27 cellular contexts compared by ENCODE assay signal in genomic region chr7:1080251-1080917, GRCh38. TPM values are rescaled to one million over a fixed set of nuclear protein-coding genes. Genes with fewer than 3 reads are reported as not detected.
"Had no signal": no experiment of that assay in that cellular context is flagged by ENCODE, and none has a peak within 500 bp of the region (broad histone marks: within the 10 kb centered on the region; RNA-seq: fewer than 3 reads in every experiment).

No MANE protein-coding gene starts in this region.

- ATAC-seq: activated CD8-positive, alpha-beta T cell treated with anti-CD3 and anti-CD28 coated beads, Interleukin-2, amount 10 ng/mL, durations not matched to agents 7 days and 5 days; heart right ventricle; left colon; naive thymus-derived CD4-positive, alpha-beta T cell; pancreas; stimulated activated effector memory CD8-positive, alpha-beta T cell treated with anti-CD3 and anti-CD28 coated beads, Interleukin-12 subunit alpha, Interleukin-12 subunit beta, amount 100 ng/mL, for 72 hours; T-cell had no signal

- H3K4me3 Mint-ChIP-seq: activated CD4-positive, alpha-beta T cell treated with anti-CD3 and anti-CD28 coated beads, Interleukin-2, amount 10 ng/mL, durations not matched to agents 7 days and 5 days; activated CD8-positive, alpha-beta T cell treated with anti-CD3 and anti-CD28 coated beads, Interleukin-2, amount 10 ng/mL, durations not matched to agents 7 days and 5 days; activated naive CD4-positive, alpha-beta T cell treated with anti-CD3 and anti-CD28 coated beads, Interleukin-2, amount 50 U/mL, for 24 hours; activated T-helper 1 cell treated with anti-CD3 and anti-CD28 coated beads, Interleukin-12 subunit alpha, Interleukin-12 subunit beta, Interleukin-2, Interleukin-4 antibody, amounts not matched to agents 30 ng/mL and 10 ng/mL and 1 ng/mL, durations not matched to agents 14 hours and 24 hours and 36 hours; naive thymus-derived CD4-positive, alpha-beta T cell; stimulated activated effector memory CD8-positive, alpha-beta T cell treated with anti-CD3 and anti-CD28 coated beads, Interleukin-12 subunit alpha, Interleukin-12 subunit beta, amount 100 ng/mL, for 72 hours; T-cell; T-helper 2 cell treated with Interferon-gamma antibody and Interleukin-4, amounts not matched to agents 5 μg/mL and 100 μg/mL, for 36 hours had no signal

- H3K27ac Mint-ChIP-seq: activated CD4-positive, alpha-beta T cell treated with anti-CD3 and anti-CD28 coated beads, Interleukin-2, amount 10 ng/mL, durations not matched to agents 7 days and 5 days; activated CD8-positive, alpha-beta T cell treated with anti-CD3 and anti-CD28 coated beads, Interleukin-2, amount 10 ng/mL, durations not matched to agents 7 days and 5 days; activated naive CD4-positive, alpha-beta T cell treated with anti-CD3 and anti-CD28 coated beads, Interleukin-2, amount 50 U/mL, for 24 hours; activated T-helper 1 cell treated with anti-CD3 and anti-CD28 coated beads, Interleukin-12 subunit alpha, Interleukin-12 subunit beta, Interleukin-2, Interleukin-4 antibody, amounts not matched to agents 30 ng/mL and 10 ng/mL and 1 ng/mL, durations not matched to agents 14 hours and 24 hours and 36 hours; naive thymus-derived CD4-positive, alpha-beta T cell; stimulated activated effector memory CD8-positive, alpha-beta T cell treated with anti-CD3 and anti-CD28 coated beads, Interleukin-12 subunit alpha, Interleukin-12 subunit beta, amount 100 ng/mL, for 72 hours; T-cell; T-helper 2 cell treated with Interferon-gamma antibody and Interleukin-4, amounts not matched to agents 5 μg/mL and 100 μg/mL, for 36 hours had no signal

- H3K27me3 ChIP-seq: ascending aorta, heart right ventricle, pancreas, right lobe of liver, stomach, suprapubic skin, tibial nerve, uterus had no signal

- DNase-seq: activated CD4-positive, alpha-beta T cell treated with anti-CD3 and anti-CD28 coated beads, Interleukin-2, amount 10 ng/mL, durations not matched to agents 7 days and 5 days; activated CD4-positive, CD25-positive, alpha-beta regulatory T cell treated with anti-CD3 and anti-CD28 coated beads, Interleukin-2, amount 50 U/mL, for 72 hours; activated CD8-positive, alpha-beta T cell treated with anti-CD3 and anti-CD28 coated beads, Interleukin-2, amount 10 ng/mL, durations not matched to agents 7 days and 5 days; activated gamma-delta T cell; cortex of kidney; heart right ventricle; islet precursor cell; left colon; naive thymus-derived CD4-positive, alpha-beta T cell; right lobe of liver; stimulated activated CD4-positive, alpha-beta T cell treated with anti-CD3 and anti-CD28 coated beads, Interleukin-1b, Interleukin-23, amount 100 ng/mL, for 48 hours; stomach; T-cell; uterus; WERI-Rb-1 had no signal

- H3K36me3 Mint-ChIP-seq: activated naive CD4-positive, alpha-beta T cell treated with anti-CD3 and anti-CD28 coated beads, Interleukin-2, amount 50 U/mL, for 24 hours; stimulated activated effector memory CD8-positive, alpha-beta T cell treated with anti-CD3 and anti-CD28 coated beads, Interleukin-12 subunit alpha, Interleukin-12 subunit beta, amount 100 ng/mL, for 72 hours; T-cell had no signal

- H3K4me1 Mint-ChIP-seq: activated CD4-positive, alpha-beta T cell treated with anti-CD3 and anti-CD28 coated beads, Interleukin-2, amount 10 ng/mL, durations not matched to agents 7 days and 5 days; activated naive CD4-positive, alpha-beta T cell treated with anti-CD3 and anti-CD28 coated beads, Interleukin-2, amount 50 U/mL, for 24 hours; stimulated activated effector memory CD8-positive, alpha-beta T cell treated with anti-CD3 and anti-CD28 coated beads, Interleukin-12 subunit alpha, Interleukin-12 subunit beta, amount 100 ng/mL, for 72 hours; T-cell had no signal

- H3K36me3 ChIP-seq: ascending aorta, heart right ventricle, pancreas, right lobe of liver, stomach, suprapubic skin, tibial nerve, uterus, WERI-Rb-1 had no signal

- H3K27ac ChIP-seq: ascending aorta, epithelial cell of prostate, heart right ventricle, pancreas, right lobe of liver, skin epidermis, stomach, suprapubic skin, tibial nerve, uterus, WERI-Rb-1 had no signal

- H3K9me3 Mint-ChIP-seq: activated CD4-positive, alpha-beta T cell treated with anti-CD3 and anti-CD28 coated beads, Interleukin-2, amount 10 ng/mL, durations not matched to agents 7 days and 5 days; activated naive CD4-positive, alpha-beta T cell treated with anti-CD3 and anti-CD28 coated beads, Interleukin-2, amount 50 U/mL, for 24 hours; activated T-helper 1 cell treated with anti-CD3 and anti-CD28 coated beads, Interleukin-12 subunit alpha, Interleukin-12 subunit beta, Interleukin-2, Interleukin-4 antibody, amounts not matched to agents 30 ng/mL and 10 ng/mL and 1 ng/mL, durations not matched to agents 14 hours and 24 hours and 36 hours; naive thymus-derived CD4-positive, alpha-beta T cell; stimulated activated effector memory CD8-positive, alpha-beta T cell treated with anti-CD3 and anti-CD28 coated beads, Interleukin-12 subunit alpha, Interleukin-12 subunit beta, amount 100 ng/mL, for 72 hours; T-cell; T-helper 2 cell treated with Interferon-gamma antibody and Interleukin-4, amounts not matched to agents 5 μg/mL and 100 μg/mL, for 36 hours had no signal

- FAIRE-seq: bronchial epithelial cell, pancreas had no signal

- H3K9me3 ChIP-seq: ascending aorta, heart right ventricle, pancreas, right lobe of liver, stomach, suprapubic skin, tibial nerve, uterus had no signal

- H3K4me1 ChIP-seq: right lobe of liver had no signal

- H3K4me3 ChIP-seq: ascending aorta, heart right ventricle, lung, pancreas, right lobe of liver, skin epidermis, stomach, suprapubic skin, tibial nerve, uterus had no signal

- H3K27me3 Mint-ChIP-seq: activated CD4-positive, alpha-beta T cell treated with anti-CD3 and anti-CD28 coated beads, Interleukin-2, amount 10 ng/mL, durations not matched to agents 7 days and 5 days; activated naive CD4-positive, alpha-beta T cell treated with anti-CD3 and anti-CD28 coated beads, Interleukin-2, amount 50 U/mL, for 24 hours; naive thymus-derived CD4-positive, alpha-beta T cell; T-cell had no signal

RNA-seq across cellular contexts. Expression of gene GPER1, which starts 7.5 kb away (rescaled TPM):
- total RNA-seq: activated T-helper 1 cell treated with anti-CD3 and anti-CD28 coated beads, Interleukin-12 subunit alpha, Interleukin-12 subunit beta, Interleukin-2, Interleukin-4 antibody, amounts not matched to agents 30 ng/mL and 10 ng/mL and 1 ng/mL, durations not matched to agents 14 hours and 24 hours and 36 hours had no signal
